Comparison of ENCODE assay signal across 8 cellular contexts in the genomic region with DNA sequence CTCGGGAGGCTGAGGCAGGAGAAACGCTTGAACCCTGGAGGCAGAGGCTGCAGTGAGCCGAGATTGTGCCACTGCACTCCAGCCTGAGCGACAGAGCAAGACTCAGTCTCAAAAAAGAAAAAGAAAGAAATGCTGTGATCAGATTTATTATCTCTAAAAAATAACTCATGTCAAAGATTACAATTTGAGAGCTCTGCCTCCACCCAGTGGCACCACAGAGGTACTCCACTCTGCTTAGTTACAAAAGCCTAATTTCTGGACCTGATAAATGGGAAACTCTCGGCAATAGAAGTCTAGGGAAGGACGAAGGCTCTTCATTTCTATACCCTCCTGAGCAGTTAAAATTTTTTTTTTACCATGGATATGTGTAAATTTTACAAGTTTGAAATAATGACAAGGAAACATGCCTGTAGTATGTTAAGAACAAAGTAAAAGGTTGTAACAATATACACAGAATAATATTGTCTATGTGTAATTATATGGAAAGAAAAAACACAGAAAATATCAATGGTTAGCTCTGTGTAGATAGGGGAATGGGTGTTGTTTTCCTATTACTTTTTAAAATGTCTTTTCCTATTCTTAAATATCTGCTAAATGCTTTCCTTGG.
DNase-seq lines count a peak whose midpoint lies in the region; ATAC-seq, FAIRE-seq and TF ChIP-seq lines count a peak whose summit lies in the region.

No MANE protein-coding gene starts in this region.

- H3K4me3 Mint-ChIP-seq in naive thymus-derived CD4-positive, alpha-beta T cell: no peak overlapping the region

- H3K27me3 Mint-ChIP-seq in naive thymus-derived CD4-positive, alpha-beta T cell: no peaks in the 10 kb centered on the region

- no peaks in the 10 kb centered on the region for H3K9me3 ChIP-seq in endothelial cell of umbilical vein (replicated peaks; ENCODE audit: control insufficient read depth, insufficient read depth, low read length)
- H3K9me3 ChIP-seq in naive thymus-derived CD4-positive, alpha-beta T cell (ENCODE audit: control insufficient read depth in 2 of 3, low read length in 3 of 3): no peaks in the 10 kb centered on the region

- peaks cover 4 to 14% (median 11%) of the 10 kb centered on the region in 5 donors for H3K36me3 Mint-ChIP-seq in naive thymus-derived CD4-positive, alpha-beta T cell

- no peak for TF ChIP-seq POLR2A in endothelial cell of umbilical vein (IDR thresholded peaks at IDR 0.05; ENCODE audit: low read depth, low read length)

- H3K4me1 ChIP-seq in endothelial cell of umbilical vein (ENCODE audit: control insufficient read depth, extremely low read depth, insufficient read depth, low read length): peaks cover 10% of the 10 kb centered on the region
- H3K4me1 ChIP-seq in naive thymus-derived CD4-positive, alpha-beta T cell (ENCODE audit: control insufficient read depth in 2 of 2, insufficient read depth in 2 of 2, low read length in 2 of 2): no peaks in the 10 kb centered on the region

- peak; percentile 81 for ATAC-seq in GM19043 (IDR thresholded peaks at IDR 0.05; ENCODE audit: low read depth, unreplicated experiment)
- peak; percentile 85 for ATAC-seq in HG03378 (IDR thresholded peaks at IDR 0.05; ENCODE audit: unreplicated experiment)
- ATAC-seq in naive thymus-derived CD4-positive, alpha-beta T cell: peak; percentile 89
- peak; percentile 68 for ATAC-seq in stimulated activated naive CD8-positive, alpha-beta T cell treated with anti-CD3 and anti-CD28 coated beads, Interleukin-15, Interleukin-2, amounts not matched to agents 100 U/mL and 50 U/mL, for 24 hours

- peak; percentile 62 to 68 for TF ChIP-seq CTCF in endothelial cell of umbilical vein (IDR thresholded peaks at IDR 0.05; ENCODE audit: extremely low read depth in 1 of 2, insufficient read depth in 1 of 2, low read depth in 1 of 2, low read length in 2 of 2)

- H3K9me1 ChIP-seq in endothelial cell of umbilical vein (replicated peaks; ENCODE audit: control insufficient read depth, extremely low read depth, insufficient read depth, low read length): no peaks in the 10 kb centered on the region

- peak; percentile 67 for FAIRE-seq in endothelial cell of umbilical vein (lab: Jason Lieb, UNC)

- H3K9me3 Mint-ChIP-seq in naive thymus-derived CD4-positive, alpha-beta T cell: peaks cover 0 to 2% (median 0%) of the 10 kb centered on the region in 11 donors

- no peak overlapping the region for H3K27ac ChIP-seq in endothelial cell of umbilical vein (ENCODE audit: insufficient read depth, low read depth, low read length)
- no peak overlapping the region for H3K27ac ChIP-seq in naive thymus-derived CD4-positive, alpha-beta T cell (ENCODE audit: low read depth, low read length)

- no peak overlapping the region for H3K9ac ChIP-seq in endothelial cell of umbilical vein (replicated peaks; ENCODE audit: extremely low read depth, insufficient read depth, low read length)

- no peak overlapping the region for H3K4me2 ChIP-seq in endothelial cell of umbilical vein (ENCODE audit: insufficient read depth, low read length)

- no peak overlapping the region for H2AFZ ChIP-seq in endothelial cell of umbilical vein (ENCODE audit: low read depth, low read length)

- dilution Hi-C loops in endothelial cell of umbilical vein (cut with MboI; ENCODE audit: extremely low pct_ligation_motif_present, low sequenced_read_pairs): no loop called here

- DNase-seq in Ammon's horn (ENCODE audit: low spot score) (peak; percentile 84), NCI-H69 (lab: John Stamatoyannopoulos, UW) (peak; percentile 63), endothelial cell of umbilical vein (ENCODE audit: low read depth, low spot score) (peak; percentile 77)
- DNase-seq in activated CD4-positive, alpha-beta T cell treated with anti-CD3 and anti-CD28 coated beads, Interleukin-2, amount 50 U/mL, for 48 hours: peak; percentile 55 to 64
- peak; percentile 17 to 67 (median 52) for DNase-seq in naive thymus-derived CD4-positive, alpha-beta T cell
- peak; percentile 67 for DNase-seq in stimulated activated naive CD8-positive, alpha-beta T cell treated with anti-CD3 and anti-CD28 coated beads, Interleukin-15, Interleukin-2, amounts not matched to agents 100 U/mL and 50 U/mL, for 24 hours

- BruUV-seq in endothelial cell of umbilical vein (replicated peaks; lab: Mats Ljungman, UMichigan): no TSS peak

- POLR2A ChIA-PET in endothelial cell of umbilical vein (lab: Charles Lee): no interaction called here
- POLR2A ChIA-PET in naive thymus-derived CD4-positive, alpha-beta T cell (lab: Charles Lee): interaction anchor here (6.5 kb wide), 1 partner anchor 149 kb away, joined by 25 read pairs; the partner anchor contains the start of gene STIM2

- H4K20me1 ChIP-seq in endothelial cell of umbilical vein (replicated peaks; ENCODE audit: control insufficient read depth, extremely low read depth, insufficient read depth, low read length): no peaks in the 10 kb centered on the region

- intact Hi-C loops in endothelial cell of umbilical vein (cut with micrococcal nuclease): loop anchor here (1.0 to 5.0 kb wide), 7 partner anchors 150 to 933 kb away; partner anchors contain the start of gene STIM2
- intact Hi-C loops in naive thymus-derived CD4-positive, alpha-beta T cell (cut with micrococcal nuclease): loop anchor here (1.0 to 10.0 kb wide), 17 partner anchors 9 to 1096 kb away; partner anchors contain the start of genes SMIM20 (in 1 of the 2) and STIM2 (in 1 of the 2)

- H3K4me1 Mint-ChIP-seq in naive thymus-derived CD4-positive, alpha-beta T cell: peaks cover 6 to 25% (median 14%) of the 10 kb centered on the region in 7 donors

- H3K79me2 ChIP-seq in endothelial cell of umbilical vein (ENCODE audit: control insufficient read depth, insufficient read depth, low read length): no peaks in the 10 kb centered on the region

- no peaks in the 10 kb centered on the region for H3K27me3 ChIP-seq in endothelial cell of umbilical vein (ENCODE audit: control insufficient read depth in 2 of 2, insufficient read depth in 2 of 2, low read length in 2 of 2)
- no peaks in the 10 kb centered on the region for H3K27me3 ChIP-seq in naive thymus-derived CD4-positive, alpha-beta T cell (ENCODE audit: control insufficient read depth in 2 of 2, insufficient read depth in 2 of 2, low read length in 2 of 2)

- no peak overlapping the region for H3K4me3 ChIP-seq in endothelial cell of umbilical vein (replicated peaks in 1 of 3; ENCODE audit: insufficient read depth in 1 of 3, low read depth in 1 of 3, low read length in 3 of 3)
- H3K4me3 ChIP-seq in naive thymus-derived CD4-positive, alpha-beta T cell (ENCODE audit: low read length): no peak overlapping the region

- no peaks in the 10 kb centered on the region for H3K36me3 ChIP-seq in endothelial cell of umbilical vein (ENCODE audit: control insufficient read depth in 2 of 2, extremely low read depth in 1 of 2, insufficient read depth in 2 of 2, low read length in 2 of 2)
- peaks cover 0 to 7% (median 5%) of the 10 kb centered on the region in 3 experiments for H3K36me3 ChIP-seq in naive thymus-derived CD4-positive, alpha-beta T cell (ENCODE audit: control insufficient read depth in 2 of 3, insufficient read depth in 3 of 3, low read length in 3 of 3)

- CTCF ChIA-PET in endothelial cell of umbilical vein (lab: Charles Lee): interaction anchor here (0.7 to 2.3 kb wide), 29 partner anchors 9 to 1022 kb away, joined by 3 to 21 read pairs (median 4); partner anchors contain the start of genes STIM2 and TBC1D19
- CTCF ChIA-PET in naive thymus-derived CD4-positive, alpha-beta T cell (lab: Charles Lee): interaction anchor here (0.6 to 2.3 kb wide), 8 partner anchors 10 to 679 kb away, joined by 3 to 9 read pairs (median 4); partner anchors contain the start of genes STIM2 and TBC1D19

- peak overlapping the region in 7 of 9 donors; percentile 6 to 91 (median 71) for H3K27ac Mint-ChIP-seq in naive thymus-derived CD4-positive, alpha-beta T cell

TF ChIP-seq in endothelial cell of umbilical vein, 7 proteins besides CTCF, POLR2A, EP300 and RAD21:
- TF ChIP-seq GATA2 (IDR thresholded peaks at IDR 0.05; ENCODE audit: insufficient read depth, insufficient read length, low read depth, low read length) (no peak), MYC (IDR thresholded peaks at IDR 0.05; ENCODE audit: low read depth, low read length) (no peak), FOS (IDR thresholded peaks at IDR 0.05; ENCODE audit: borderline replicate concordance, insufficient read depth, low read length) (no peak), EZH2 (IDR thresholded peaks at IDR 0.05; ENCODE audit: borderline replicate concordance, low read depth, low read length, severe bottlenecking) (no peak), POLR2AphosphoS5 (IDR thresholded peaks at IDR 0.05; ENCODE audit: insufficient read depth, low read depth, low read length) (no peak), MAX (IDR thresholded peaks at IDR 0.05; ENCODE audit: insufficient read depth, insufficient read length) (no peak), JUN (IDR thresholded peaks at IDR 0.05; ENCODE audit: borderline replicate concordance, insufficient read depth, insufficient read length, low read depth) (no peak)
